Comparison of ENCODE assay signal across 27 cellular contexts in the genomic region with DNA sequence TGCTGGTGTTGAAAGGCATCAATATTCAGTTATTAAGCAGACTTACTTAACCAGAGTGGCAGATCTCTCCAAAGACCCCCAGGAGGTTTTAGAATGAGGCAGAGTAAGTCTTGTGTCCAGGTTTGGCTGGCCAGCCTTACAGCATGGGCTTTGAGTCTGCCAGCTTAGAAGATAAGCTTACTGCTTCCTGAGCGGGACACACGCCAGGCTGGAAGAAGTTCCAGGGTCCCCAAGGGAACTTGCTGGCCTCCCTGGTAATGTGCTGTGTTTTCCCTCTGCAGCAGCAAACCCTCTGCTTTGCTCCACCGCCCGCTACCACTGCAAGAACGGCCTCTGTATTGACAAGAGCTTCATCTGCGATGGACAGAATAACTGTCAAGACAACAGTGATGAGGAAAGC.
DNase-seq lines count a peak whose midpoint lies in the region; ATAC-seq, FAIRE-seq and TF ChIP-seq lines count a peak whose summit lies in the region.
"Had no signal": no experiment of that assay in that cellular context is flagged by ENCODE, and none has a peak within 500 bp of the region (broad histone marks: within the 10 kb centered on the region; RNA-seq: fewer than 3 reads in every experiment).

No MANE protein-coding gene starts in this region.

- ATAC-seq in Right ventricle myocardium superior (ENCODE audit: poor library complexity) (peak; percentile 41), aorta (ENCODE audit: low FRiP score) (peak; percentile 40)
- ATAC-seq in stimulated activated naive CD8-positive, alpha-beta T cell treated with anti-CD3 and anti-CD28 coated beads, Interleukin-15, amount 100 ng/mL, for 72 hours = no peak
- ATAC-seq: A549; activated CD4-positive, CD25-positive, alpha-beta regulatory T cell treated with anti-CD3 and anti-CD28 coated beads, Interleukin-2, amount 50 U/mL, for 24 hours; HCT116; stimulated activated naive B cell treated with anti-CD40 and anti-IgM and Interleukin-4, amounts not matched to agents 10 μg/mL and 1 μg/mL and 100 μg/mL, for 72 hours had no signal

- H3K9me2 ChIP-seq in OCI-LY7 (ENCODE audit: insufficient read depth, low read length) = no peaks in the 10 kb centered on the region

- H3K4me1 ChIP-seq in right atrium auricular region = peaks cover 0 to 8% of the 10 kb centered on the region in 2 donors
- no peaks in the 10 kb centered on the region for H3K4me1 ChIP-seq in kidney (ENCODE audit: control insufficient read depth in 1 of 2, insufficient read depth in 1 of 2, low read depth in 1 of 2, low read length in 2 of 2)
- H3K4me1 ChIP-seq in aorta (ENCODE audit: control insufficient read depth in 1 of 2, insufficient read depth in 2 of 2, low read length in 2 of 2) = peaks cover 0 to 2% of the 10 kb centered on the region in 2 donors
- no peaks in the 10 kb centered on the region for H3K4me1 ChIP-seq in OCI-LY7 (ENCODE audit: insufficient read depth, low read length, poor library complexity, severe bottlenecking)
- H3K4me1 ChIP-seq: testis, vagina had no signal

- peaks cover 23% of the 10 kb centered on the region for H3K27me3 Mint-ChIP-seq in activated T-cell treated with anti-CD3 and anti-CD28 coated beads, Interleukin-2, amount 50 U/mL, for 24 hours
- peaks cover 8% of the 10 kb centered on the region for H3K27me3 Mint-ChIP-seq in stimulated activated naive CD8-positive, alpha-beta T cell treated with anti-CD3 and anti-CD28 coated beads, Interleukin-15, amount 100 ng/mL, for 72 hours

- H3K79me2 ChIP-seq in OCI-LY7 (ENCODE audit: insufficient read depth, low read depth, low read length) = no peaks in the 10 kb centered on the region

- WGBS in aorta, 2 donors = 3 to 12% methylated on average over 6 of the region's 6 CpGs

- H3K27ac ChIP-seq in right atrium auricular region (no peak overlapping the region), coronary artery (no peak overlapping the region), kidney (ENCODE audit: low read depth in 2 of 2, low read length in 2 of 2) (no peak overlapping the region), aorta (ENCODE audit: low read depth in 1 of 2, low read length in 2 of 2) (no peak overlapping the region), OCI-LY7 (ENCODE audit: low read depth, low read length, poor library complexity, severe bottlenecking) (no peak overlapping the region)
- H3K27ac ChIP-seq: A549, BLaER1, testis, vagina had no signal

- no peak overlapping the region for H3K9ac ChIP-seq in kidney (ENCODE audit: low read length in 2 of 2)
- H3K9ac ChIP-seq: BLaER1 had no signal

- no peaks in the 10 kb centered on the region for H3K36me3 Mint-ChIP-seq in activated T-cell treated with anti-CD3 and anti-CD28 coated beads, Interleukin-2, amount 50 U/mL, for 24 hours (ENCODE audit: low read depth)
- H3K36me3 Mint-ChIP-seq: activated CD4-positive, alpha-beta memory T cell treated with anti-CD3 and anti-CD28 coated beads for 36 hours; activated naive CD8-positive, alpha-beta T cell treated with anti-CD3 and anti-CD28 coated beads, Interleukin-2, amount 10 ng/mL, durations not matched to agents 7 days and 5 days; stimulated activated naive B cell treated with anti-CD40 and anti-IgM and Interleukin-4, amounts not matched to agents 10 μg/mL and 1 μg/mL and 100 μg/mL, for 72 hours had no signal

- no peak for FAIRE-seq in kidney (lab: Jason Lieb, UNC)
- FAIRE-seq: A549, frontal cortex, GM12891, GM19239 had no signal

- no TSS peak for BruUV-seq in OCI-LY7 (replicated peaks; lab: Mats Ljungman, UMichigan)

- H3K36me3 ChIP-seq in right atrium auricular region (no peaks in the 10 kb centered on the region), kidney (ENCODE audit: control insufficient read depth in 1 of 2, insufficient read depth in 2 of 2, low read length in 2 of 2) (no peaks in the 10 kb centered on the region), aorta (ENCODE audit: control insufficient read depth in 1 of 2, insufficient read depth in 2 of 2, low read length in 1 of 2) (no peaks in the 10 kb centered on the region), OCI-LY7 (ENCODE audit: insufficient read depth, low read length) (no peaks in the 10 kb centered on the region)

- intact Hi-C loops in Right ventricle myocardium superior (cut with DNase I) (no loop called here), kidney (cut with DNase I) (no loop called here), aorta (cut with DNase I) (no loop called here), OCI-LY7 (cut with micrococcal nuclease; ENCODE audit: unreplicated experiment) (no loop called here)

- H3K9me3 ChIP-seq in right atrium auricular region = peaks cover 0 to 9% of the 10 kb centered on the region in 2 donors
- no peaks in the 10 kb centered on the region for H3K9me3 ChIP-seq in kidney (ENCODE audit: control insufficient read depth in 1 of 2, low read length in 2 of 2)
- peaks cover 3% of the 10 kb centered on the region for H3K9me3 ChIP-seq in aorta (ENCODE audit: control insufficient read depth, low read length)
- no peaks in the 10 kb centered on the region for H3K9me3 ChIP-seq in OCI-LY7 (ENCODE audit: low read length)
- H3K9me3 ChIP-seq: testis, vagina had no signal

- CTCF ChIA-PET in OCI-LY7 (lab: Charles Lee; ENCODE audit: unreplicated experiment) = no interaction called here

- POLR2A ChIA-PET in OCI-LY7 (lab: Charles Lee) = no interaction called here

- no peak overlapping the region for H2AFZ ChIP-seq in OCI-LY7 (ENCODE audit: low read length)

- H3K27ac Mint-ChIP-seq in activated T-cell treated with anti-CD3 and anti-CD28 coated beads, Interleukin-2, amount 50 U/mL, for 24 hours = no peak overlapping the region
- H3K27ac Mint-ChIP-seq in stimulated activated naive CD8-positive, alpha-beta T cell treated with anti-CD3 and anti-CD28 coated beads, Interleukin-15, amount 100 ng/mL, for 72 hours = no peak overlapping the region
- H3K27ac Mint-ChIP-seq: activated CD4-positive, alpha-beta memory T cell treated with anti-CD3 and anti-CD28 coated beads for 36 hours; activated naive CD8-positive, alpha-beta T cell treated with anti-CD3 and anti-CD28 coated beads, Interleukin-2, amount 10 ng/mL, durations not matched to agents 7 days and 5 days; stimulated activated naive B cell treated with anti-CD40 and anti-IgM and Interleukin-4, amounts not matched to agents 10 μg/mL and 1 μg/mL and 100 μg/mL, for 72 hours had no signal

- no peak for TF ChIP-seq CTCF in right atrium auricular region (IDR thresholded peaks at IDR 0.05)
- TF ChIP-seq CTCF in coronary artery (IDR thresholded peaks at IDR 0.05) = no peak
- TF ChIP-seq CTCF in kidney (IDR thresholded peaks at IDR 0.05; ENCODE audit: borderline replicate concordance, extremely low read depth, insufficient read depth) = no peak
- TF ChIP-seq CTCF in OCI-LY7 (conservative IDR thresholded peaks at IDR 0.05; ENCODE audit: low read length) = no peak

- H3K4me3 Mint-ChIP-seq in activated T-cell treated with anti-CD3 and anti-CD28 coated beads, Interleukin-2, amount 50 U/mL, for 24 hours = no peak overlapping the region
- H3K4me3 Mint-ChIP-seq in stimulated activated naive CD8-positive, alpha-beta T cell treated with anti-CD3 and anti-CD28 coated beads, Interleukin-15, amount 100 ng/mL, for 72 hours = no peak overlapping the region
- H3K4me3 Mint-ChIP-seq: activated CD4-positive, alpha-beta memory T cell treated with anti-CD3 and anti-CD28 coated beads for 36 hours; activated naive CD8-positive, alpha-beta T cell treated with anti-CD3 and anti-CD28 coated beads, Interleukin-2, amount 10 ng/mL, durations not matched to agents 7 days and 5 days; stimulated activated naive B cell treated with anti-CD40 and anti-IgM and Interleukin-4, amounts not matched to agents 10 μg/mL and 1 μg/mL and 100 μg/mL, for 72 hours had no signal

- H3K4me3 ChIP-seq in right atrium auricular region (no peak overlapping the region), coronary artery (peak overlapping the region; percentile 7), kidney (ENCODE audit: low read length in 2 of 2) (no peak overlapping the region), aorta (ENCODE audit: low read length in 2 of 2) (no peak overlapping the region), OCI-LY7 (ENCODE audit: low read depth, low read length, poor library complexity, severe bottlenecking) (no peak overlapping the region)
- H3K4me3 ChIP-seq: A549, BLaER1, lung, testis, vagina had no signal

- H3K27me3 ChIP-seq in right atrium auricular region (no peaks in the 10 kb centered on the region), aorta (ENCODE audit: control insufficient read depth in 1 of 2, insufficient read depth in 2 of 2, low read length in 1 of 2) (peaks cover 0 to 1% of the 10 kb centered on the region in 2 donors)
- H3K27me3 ChIP-seq: BLaER1, testis, vagina had no signal

- H3K4me1 Mint-ChIP-seq in activated T-cell treated with anti-CD3 and anti-CD28 coated beads, Interleukin-2, amount 50 U/mL, for 24 hours (ENCODE audit: low read depth) = no peaks in the 10 kb centered on the region
- H3K4me1 Mint-ChIP-seq in stimulated activated naive CD8-positive, alpha-beta T cell treated with anti-CD3 and anti-CD28 coated beads, Interleukin-15, amount 100 ng/mL, for 72 hours = no peaks in the 10 kb centered on the region
- H3K4me1 Mint-ChIP-seq: activated naive CD8-positive, alpha-beta T cell treated with anti-CD3 and anti-CD28 coated beads, Interleukin-2, amount 10 ng/mL, durations not matched to agents 7 days and 5 days; stimulated activated naive B cell treated with anti-CD40 and anti-IgM and Interleukin-4, amounts not matched to agents 10 μg/mL and 1 μg/mL and 100 μg/mL, for 72 hours had no signal

- no peak overlapping the region for H3K4me2 ChIP-seq in OCI-LY7 (ENCODE audit: low read length)
- H3K4me2 ChIP-seq: A549, BLaER1 had no signal

- H4K20me1 ChIP-seq in OCI-LY7 (ENCODE audit: insufficient read depth, low read length) = no peaks in the 10 kb centered on the region

- no peaks in the 10 kb centered on the region for H3K9me3 Mint-ChIP-seq in activated T-cell treated with anti-CD3 and anti-CD28 coated beads, Interleukin-2, amount 50 U/mL, for 24 hours
- H3K9me3 Mint-ChIP-seq in stimulated activated naive CD8-positive, alpha-beta T cell treated with anti-CD3 and anti-CD28 coated beads, Interleukin-15, amount 100 ng/mL, for 72 hours = no peaks in the 10 kb centered on the region
- H3K9me3 Mint-ChIP-seq: activated CD4-positive, alpha-beta memory T cell treated with anti-CD3 and anti-CD28 coated beads for 36 hours had no signal

- DNase-seq in Right ventricle myocardium superior (peak; percentile 62), right atrium auricular region (ENCODE audit: low spot score) (no peak), coronary artery (ENCODE audit: low spot score) (peak; percentile 77), kidney (peak; percentile 77), aorta (peak in 1 of 2 donors; percentile 77), OCI-LY7 (ENCODE audit: low spot score) (no peak)
- DNase-seq in activated T-cell treated with anti-CD3 and anti-CD28 coated beads, Interleukin-2, amount 50 U/mL, for 24 hours = no peak
- no peak for DNase-seq in stimulated activated naive CD8-positive, alpha-beta T cell treated with anti-CD3 and anti-CD28 coated beads, Interleukin-15, amount 100 ng/mL, for 72 hours
- DNase-seq: activated CD4-positive, alpha-beta memory T cell treated with anti-CD3 and anti-CD28 coated beads for 36 hours; activated effector memory CD4-positive, alpha-beta T cell treated with Interleukin-2 at 50 U/mL for 16 hours; activated naive CD8-positive, alpha-beta T cell treated with anti-CD3 and anti-CD28 coated beads, Interleukin-2, amount 10 ng/mL, durations not matched to agents 7 days and 5 days; effector CD8-positive, alpha-beta T cell; islet precursor cell; NCI-H1092; NCI-H82; stimulated activated CD4-positive, alpha-beta T cell treated with anti-CD3 and anti-CD28 coated beads, Interleukin-4, amount 100 ng/mL, for 1 hour; stimulated activated naive B cell treated with anti-CD40 and anti-IgM and Interleukin-4, amounts not matched to agents 10 μg/mL and 1 μg/mL and 100 μg/mL, for 72 hours; testis had no signal

Comparison
In these comparisons a context has a peak if more than half of its experiments do, and no peak if none do; other contexts are left out.
1. DNase-seq: peak in Right ventricle myocardium superior (single experiment), coronary artery (single experiment) and kidney (single experiment); none in right atrium auricular region (single experiment), activated T-cell treated with anti-CD3 and anti-CD28 coated beads, Interleukin-2, amount 50 U/mL, for 24 hours (single experiment), stimulated activated naive CD8-positive, alpha-beta T cell treated with anti-CD3 and anti-CD28 coated beads, Interleukin-15, amount 100 ng/mL, for 72 hours (0 of 2) and OCI-LY7 (single experiment).